14 cellular contexts compared by ENCODE assay signal in the genomic region with DNA sequence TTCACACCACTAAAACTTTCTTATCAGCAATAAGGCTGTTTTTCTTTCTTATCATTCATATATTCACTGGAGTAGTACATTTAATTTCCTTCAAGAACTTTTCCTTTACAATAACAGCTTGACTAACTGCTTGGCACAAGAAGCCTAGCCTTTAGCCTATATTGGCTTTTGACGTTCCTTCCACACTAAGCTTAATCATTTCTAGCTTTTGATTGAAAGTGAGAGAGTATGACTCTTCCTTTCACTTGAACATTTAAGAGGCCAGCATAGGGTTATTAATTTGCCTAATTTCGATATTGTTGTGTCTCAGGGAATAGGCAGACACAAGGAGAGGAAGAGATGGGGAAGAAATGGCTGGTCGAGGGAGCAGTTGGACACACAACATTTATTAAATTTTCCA. TPM values are rescaled to one million over a fixed set of nuclear protein-coding genes. Genes with fewer than 3 reads are reported as not detected.
A peak's percentile ranks its signal among the peaks of the same experiment; 100 is the strongest.
DNase-seq lines count a peak whose midpoint lies in the region; ATAC-seq and TF ChIP-seq lines count a peak whose summit lies in the region.
"Had no signal": no experiment of that assay in that cellular context is flagged by ENCODE, and none has a peak within 500 bp of the region (broad histone marks: within the 10 kb centered on the region; RNA-seq: fewer than 3 reads in every experiment).

No MANE protein-coding gene starts in this region.

- H3K79me2 ChIP-seq in SK-N-SH (ENCODE audit: insufficient read depth) = no peaks in the 10 kb centered on the region

- H3K9ac ChIP-seq in SK-N-SH = no peak overlapping the region

- no peaks in the 10 kb centered on the region for H3F3A ChIP-seq in SK-N-SH (replicated peaks; ENCODE audit: insufficient read depth)

- no peak for DNase-seq in activated CD4-positive, alpha-beta T cell treated with anti-CD3 and anti-CD28 coated beads, Interleukin-2, amount 10 ng/mL, durations not matched to agents 24 days and 14 days
- DNase-seq in activated CD4-positive, alpha-beta T cell treated with anti-CD3 and anti-CD28 coated beads for 1 hour = no peak
- DNase-seq in effector memory CD8-positive, alpha-beta T cell = no peak
- DNase-seq in globus pallidus (ENCODE audit: low spot score) = no peak
- DNase-seq in NCI-H345 treated with DMSO at 0.1 percent for 48 hours (lab: John Stamatoyannopoulos, UW; ENCODE audit: unreplicated experiment) = no peak
- no peak for DNase-seq in SK-N-SH
- DNase-seq: activated CD8-positive, alpha-beta memory T cell treated with anti-CD3 and anti-CD28 coated beads, Interleukin-2, amount 50 U/mL, for 48 hours; COR-L47; NCI-H446; trophoblast cell had no signal

- POLR2A ChIA-PET in SK-N-SH (lab: Yijun Ruan, JAX) = no interaction called here

- H3K9me3 Mint-ChIP-seq in activated CD4-positive, alpha-beta T cell treated with anti-CD3 and anti-CD28 coated beads, Interleukin-2, amount 10 ng/mL, durations not matched to agents 24 days and 14 days = peaks cover 12% of the 10 kb centered on the region
- peaks cover 0 to 2% of the 10 kb centered on the region in 2 donors for H3K9me3 Mint-ChIP-seq in effector memory CD8-positive, alpha-beta T cell

- no peak for TF ChIP-seq EP300 in SK-N-SH (IDR thresholded peaks at IDR 0.05; ENCODE audit: borderline replicate concordance in 1 of 2, low read depth in 1 of 2, low read length in 1 of 2)

- CTCF ChIA-PET in SK-N-SH (lab: Yijun Ruan, JAX) = no interaction called here

- no peak for TF ChIP-seq RAD21 in SK-N-SH (IDR thresholded peaks at IDR 0.05; ENCODE audit: low read length)

- H3K27me3 Mint-ChIP-seq in activated CD4-positive, alpha-beta T cell treated with anti-CD3 and anti-CD28 coated beads, Interleukin-2, amount 10 ng/mL, durations not matched to agents 24 days and 14 days = no peaks in the 10 kb centered on the region
- no peaks in the 10 kb centered on the region for H3K27me3 Mint-ChIP-seq in effector memory CD8-positive, alpha-beta T cell

- H3K36me3 ChIP-seq in SK-N-SH (replicated peaks in 1 of 2; ENCODE audit: control insufficient read depth in 1 of 2, insufficient read depth in 2 of 2, low read length in 1 of 2) = no peaks in the 10 kb centered on the region

- peaks cover 36% of the 10 kb centered on the region for H3K4me1 Mint-ChIP-seq in activated CD4-positive, alpha-beta T cell treated with anti-CD3 and anti-CD28 coated beads, Interleukin-2, amount 10 ng/mL, durations not matched to agents 24 days and 14 days
- peaks cover 25 to 47% of the 10 kb centered on the region in 2 donors for H3K4me1 Mint-ChIP-seq in effector memory CD8-positive, alpha-beta T cell (ENCODE audit: low read depth in 2 of 2)

- H3K4me2 ChIP-seq in SK-N-SH = no peak overlapping the region

- no peaks in the 10 kb centered on the region for H3K27me3 ChIP-seq in SK-N-SH (ENCODE audit: insufficient read depth)

- TF ChIP-seq CTCF in SK-N-SH (IDR thresholded peaks at IDR 0.05) = no peak

- H3K9me3 ChIP-seq in SK-N-SH = 0 out of 2 replicates have a peak, but pooled peaks cover 4% of the 10 kb centered on the region

- peak overlapping the region; percentile 49 for H3K27ac Mint-ChIP-seq in activated CD4-positive, alpha-beta T cell treated with anti-CD3 and anti-CD28 coated beads, Interleukin-2, amount 10 ng/mL, durations not matched to agents 24 days and 14 days
- peak overlapping the region; percentile 73 to 86 for H3K27ac Mint-ChIP-seq in effector memory CD8-positive, alpha-beta T cell

- no peak overlapping the region for H2AFZ ChIP-seq in SK-N-SH (ENCODE audit: low read depth)

- H4K20me1 ChIP-seq in SK-N-SH (ENCODE audit: insufficient read depth) = no peaks in the 10 kb centered on the region

- H3K4me3 Mint-ChIP-seq in activated CD4-positive, alpha-beta T cell treated with anti-CD3 and anti-CD28 coated beads, Interleukin-2, amount 10 ng/mL, durations not matched to agents 24 days and 14 days = peak overlapping the region; percentile 25
- peak overlapping the region; percentile 56 to 64 for H3K4me3 Mint-ChIP-seq in effector memory CD8-positive, alpha-beta T cell

- WGBS in SK-N-SH (ENCODE audit: low lambda C conversion rate) = 41% methylated on average over 3 of the region's 3 CpGs

- H3K9me2 ChIP-seq in SK-N-SH = peaks cover 3% of the 10 kb centered on the region; the same call in 1 of the 2 replicates

- no peaks in the 10 kb centered on the region for H3K4me1 ChIP-seq in SK-N-SH (ENCODE audit: control insufficient read depth in 1 of 2, insufficient read depth in 2 of 2, low read depth in 1 of 2, low read length in 1 of 2)

- no peak overlapping the region for H3K4me3 ChIP-seq in SK-N-SH (ENCODE audit: low read depth in 2 of 2, low read length in 1 of 2)

- no peak overlapping the region for H3K27ac ChIP-seq in SK-N-SH (ENCODE audit: low read depth in 2 of 2, low read length in 1 of 2)

- ATAC-seq in GM21576 (IDR thresholded peaks at IDR 0.05; ENCODE audit: unreplicated experiment) (peak; percentile 55), HG03469 (IDR thresholded peaks at IDR 0.05; ENCODE audit: unreplicated experiment) (peak; percentile 42)
- no peak for ATAC-seq in effector memory CD8-positive, alpha-beta T cell (replicated peaks)

- intact Hi-C loops in activated CD4-positive, alpha-beta T cell treated with anti-CD3 and anti-CD28 coated beads, Interleukin-2, amount 10 ng/mL, durations not matched to agents 24 days and 14 days (cut with micrococcal nuclease) = loop anchor here (1.0 kb wide), 3 partner anchors 20 to 95 kb away; no protein-coding TSS in a partner anchor

- H3K36me3 Mint-ChIP-seq in activated CD4-positive, alpha-beta T cell treated with anti-CD3 and anti-CD28 coated beads, Interleukin-2, amount 10 ng/mL, durations not matched to agents 24 days and 14 days (ENCODE audit: low read depth) = peaks cover 49% of the 10 kb centered on the region
- peaks cover 10% of the 10 kb centered on the region for H3K36me3 Mint-ChIP-seq in effector memory CD8-positive, alpha-beta T cell (ENCODE audit: insufficient read depth)

TF ChIP-seq in SK-N-SH, 30 proteins besides CTCF, POLR2A, EP300 and RAD21:
- TF ChIP-seq SMC3 (IDR thresholded peaks at IDR 0.05; ENCODE audit: low read depth, low read length) (no peak), ZBTB33 (IDR thresholded peaks at IDR 0.05; ENCODE audit: borderline replicate concordance, low read depth) (no peak), JUND (IDR thresholded peaks at IDR 0.05) (no peak), TEAD4 (IDR thresholded peaks at IDR 0.05; ENCODE audit: borderline replicate concordance, insufficient read depth) (no peak), GABPA (IDR thresholded peaks at IDR 0.05; ENCODE audit: low read depth) (no peak), MEF2A (IDR thresholded peaks at IDR 0.05; ENCODE audit: borderline replicate concordance, low read depth) (no peak), RXRA (IDR thresholded peaks at IDR 0.05; ENCODE audit: borderline replicate concordance, low read depth) (no peak), IRF3 (IDR thresholded peaks at IDR 0.05; ENCODE audit: low read depth, low read length) (no peak), ELF1 (IDR thresholded peaks at IDR 0.05) (no peak), FOXM1 (IDR thresholded peaks at IDR 0.05; ENCODE audit: low read depth) (no peak), CHD2 (IDR thresholded peaks at IDR 0.05; ENCODE audit: low read length, partially characterized antibody) (no peak), POLR2AphosphoS5 (IDR thresholded peaks at IDR 0.05; ENCODE audit: low read depth, low read length) (no peak), RFX5 (IDR thresholded peaks at IDR 0.05; ENCODE audit: low read length) (no peak), FOSL2 (IDR thresholded peaks at IDR 0.05; ENCODE audit: borderline replicate concordance, low read depth) (no peak), EZH2phosphoT487 (IDR thresholded peaks at IDR 0.05; ENCODE audit: borderline replicate concordance, low read depth) (no peak)
- TF ChIP-seq, protein P1, sequence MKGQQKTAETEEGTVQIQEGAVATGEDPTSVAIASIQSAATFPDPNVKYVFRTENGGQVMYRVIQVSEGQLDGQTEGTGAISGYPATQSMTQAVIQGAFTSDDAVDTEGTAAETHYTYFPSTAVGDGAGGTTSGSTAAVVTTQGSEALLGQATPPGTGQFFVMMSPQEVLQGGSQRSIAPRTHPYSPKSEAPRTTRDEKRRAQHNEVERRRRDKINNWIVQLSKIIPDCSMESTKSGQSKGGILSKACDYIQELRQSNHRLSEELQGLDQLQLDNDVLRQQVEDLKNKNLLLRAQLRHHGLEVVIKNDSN (IDR thresholded peaks at IDR 0.05; ENCODE audit: borderline replicate concordance, low read depth) = no peak
TF ChIP-seq in SK-N-SH: peak in this region for 0.

RNA-seq across cellular contexts. Expression of gene THEMIS, which starts 23.6 kb away (rescaled TPM):
- total RNA-seq in activated CD4-positive, alpha-beta T cell treated with anti-CD3 and anti-CD28 coated beads, Interleukin-2, amount 10 ng/mL, durations not matched to agents 24 days and 14 days = 14.3 and 15.3 TPM in 2 replicates
- not detected in 2 replicates for polyA plus RNA-seq in SK-N-SH (2012; rRNA removed)
- not detected in 2 replicates for polyA plus RNA-seq in SK-N-SH (2012; cell fraction: cytosol; rRNA removed)
- not detected in 2 replicates for polyA plus RNA-seq in SK-N-SH (2012; cell fraction: nucleus; rRNA removed)
- total RNA-seq: A172, RPMI7951 had no signal
